ENCODE assay signal across 25 cellular contexts in the genomic region with DNA sequence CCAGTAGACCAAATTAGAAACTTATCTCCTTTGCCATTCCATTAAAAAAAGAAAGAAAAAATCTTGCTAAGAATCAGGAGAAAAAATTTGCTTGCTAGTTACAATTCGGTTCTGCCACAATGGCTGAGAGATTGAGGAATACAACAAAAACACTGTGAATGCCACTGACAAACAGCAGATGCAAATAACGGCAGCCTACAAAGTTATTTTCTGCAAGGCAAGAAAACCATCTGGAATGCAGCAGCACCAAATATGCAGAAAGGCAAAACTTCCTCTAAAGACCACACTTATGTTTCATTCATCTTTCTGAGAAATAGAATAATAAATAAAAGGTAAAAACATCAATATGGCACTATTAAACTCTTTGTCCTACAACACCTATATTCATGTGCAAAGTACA.
A peak's percentile ranks its signal among the peaks of the same experiment; 100 is the strongest.
DNase-seq lines count a peak whose midpoint lies in the region; ATAC-seq and TF ChIP-seq lines count a peak whose summit lies in the region.
"Had no signal": no experiment of that assay in that cellular context is flagged by ENCODE, and none has a peak within 500 bp of the region (broad histone marks: within the 10 kb centered on the region; RNA-seq: fewer than 3 reads in every experiment).

No MANE protein-coding gene starts in this region.

- H2BK20ac ChIP-seq in IMR-90 (ENCODE audit: low read depth, low read length): no peak overlapping the region

- H3K27ac ChIP-seq in IMR-90 (ENCODE audit: insufficient read depth, low read length) (no peak overlapping the region), smooth muscle cell (ENCODE audit: low read depth) (peak overlapping the region; percentile 66)
- H3K27ac ChIP-seq in CD8-positive, alpha-beta T cell (ENCODE audit: low read depth, low read length): no peak overlapping the region
- H3K27ac ChIP-seq: SJCRH30, tibial nerve had no signal

- no peak overlapping the region for H2BK5ac ChIP-seq in IMR-90 (ENCODE audit: low read depth, low read length, poor library complexity, severe bottlenecking)

- no peak overlapping the region for H3K4ac ChIP-seq in IMR-90 (ENCODE audit: low read depth, low read length)

- H3K9me3 Mint-ChIP-seq in CD8-positive, alpha-beta T cell: no peaks in the 10 kb centered on the region
- H3K9me3 Mint-ChIP-seq: activated naive CD8-positive, alpha-beta T cell treated with anti-CD3 and anti-CD28 coated beads, Interleukin-2, amount 10 ng/mL, durations not matched to agents 7 days and 5 days; activated T-cell treated with anti-CD3 and anti-CD28 coated beads, Interleukin-2, amount 50 U/mL, for 24 hours; stimulated activated effector memory CD8-positive, alpha-beta T cell treated with anti-CD3 and anti-CD28 coated beads, Interleukin-12 subunit alpha, Interleukin-12 subunit beta, amount 100 ng/mL, for 72 hours; T-cell had no signal

- TF ChIP-seq CTCF in IMR-90 (conservative IDR thresholded peaks at IDR 0.05; ENCODE audit: low read depth, low read length): no peak
- no peak for TF ChIP-seq CTCF in fibroblast of villous mesenchyme (IDR thresholded peaks at IDR 0.05; ENCODE audit: insufficient read depth, low read depth, low read length)
- TF ChIP-seq CTCF in smooth muscle cell (IDR thresholded peaks at IDR 0.05; ENCODE audit: borderline replicate concordance, insufficient read depth, poor library complexity, severe bottlenecking): no peak
- no peak for TF ChIP-seq CTCF in CD8-positive, alpha-beta T cell (IDR thresholded peaks at IDR 0.05)

- H2BK120ac ChIP-seq in IMR-90 (ENCODE audit: low read depth, low read length): no peak overlapping the region

- H3K36me3 ChIP-seq in IMR-90 (ENCODE audit: control insufficient read depth, insufficient read depth, low read length) (peaks cover 2% of the 10 kb centered on the region; the same call in 1 of the 2 replicates), adipocyte (ENCODE audit: control insufficient read depth, insufficient read depth, low read length, severe bottlenecking) (no peaks in the 10 kb centered on the region), smooth muscle cell (ENCODE audit: low read depth) (no peaks in the 10 kb centered on the region)
- H3K36me3 ChIP-seq in CD8-positive, alpha-beta T cell (ENCODE audit: insufficient read depth, low read length): no peaks in the 10 kb centered on the region
- H3K36me3 ChIP-seq: tibial nerve had no signal

- H2AK5ac ChIP-seq in IMR-90 (ENCODE audit: low read depth, low read length): no peak overlapping the region

- dilution Hi-C loops in IMR-90 (cut with HindIII; ENCODE audit: low sequenced_read_pairs, unreplicated experiment): no loop called here

- no peak overlapping the region for H4K8ac ChIP-seq in IMR-90 (ENCODE audit: low read depth in 2 of 2, low read length in 2 of 2)

- no TSS peak for BruUV-seq in IMR-90 (replicated peaks; lab: Mats Ljungman, UMichigan)

- H3K4me1 Mint-ChIP-seq in CD8-positive, alpha-beta T cell (ENCODE audit: low read depth): peaks cover 3% of the 10 kb centered on the region
- H3K4me1 Mint-ChIP-seq: stimulated activated effector memory CD8-positive, alpha-beta T cell treated with anti-CD3 and anti-CD28 coated beads, Interleukin-12 subunit alpha, Interleukin-12 subunit beta, amount 100 ng/mL, for 72 hours had no signal

- H3K56ac ChIP-seq in IMR-90 (ENCODE audit: extremely low read depth, insufficient read depth, low read length): no peak overlapping the region

- no peaks in the 10 kb centered on the region for H3K36me3 Mint-ChIP-seq in CD8-positive, alpha-beta T cell
- H3K36me3 Mint-ChIP-seq: activated naive CD8-positive, alpha-beta T cell treated with anti-CD3 and anti-CD28 coated beads, Interleukin-2, amount 10 ng/mL, durations not matched to agents 7 days and 5 days; CD4-positive, CD25-positive, alpha-beta regulatory T cell; IgD-negative memory B cell; stimulated activated effector memory CD8-positive, alpha-beta T cell treated with anti-CD3 and anti-CD28 coated beads, Interleukin-12 subunit alpha, Interleukin-12 subunit beta, amount 100 ng/mL, for 72 hours; T-cell had no signal

- no peak for TF ChIP-seq RAD21 in IMR-90 (IDR thresholded peaks at IDR 0.05; ENCODE audit: low read length)

- no peak overlapping the region for H4K91ac ChIP-seq in IMR-90 (ENCODE audit: insufficient read depth, low read depth, low read length)

- H3K4me3 Mint-ChIP-seq in CD8-positive, alpha-beta T cell: no peak overlapping the region
- H3K4me3 Mint-ChIP-seq: activated naive CD8-positive, alpha-beta T cell treated with anti-CD3 and anti-CD28 coated beads, Interleukin-2, amount 10 ng/mL, durations not matched to agents 7 days and 5 days; activated T-cell treated with anti-CD3 and anti-CD28 coated beads, Interleukin-2, amount 50 U/mL, for 24 hours; CD4-positive, CD25-positive, alpha-beta regulatory T cell; IgD-negative memory B cell; stimulated activated effector memory CD8-positive, alpha-beta T cell treated with anti-CD3 and anti-CD28 coated beads, Interleukin-12 subunit alpha, Interleukin-12 subunit beta, amount 100 ng/mL, for 72 hours; T-cell had no signal

- no peak overlapping the region for H2BK15ac ChIP-seq in IMR-90 (ENCODE audit: low read depth, low read length)

- WGBS in IMR-90 (ENCODE audit: extremely low coverage in 2 of 2, insufficient read length in 1 of 2), 2 experiments: no CpG with 5 or more reads among the region's 2 CpGs
- WGBS in smooth muscle cell (ENCODE audit: low lambda C conversion rate): 12% methylated on average over 2 of the region's 2 CpGs

- H3K27me3 ChIP-seq in IMR-90 (ENCODE audit: control insufficient read depth, insufficient read depth, low read length): no peaks in the 10 kb centered on the region
- no peaks in the 10 kb centered on the region for H3K27me3 ChIP-seq in adipocyte (replicated peaks; ENCODE audit: control insufficient read depth, insufficient read depth, low read length)
- no peaks in the 10 kb centered on the region for H3K27me3 ChIP-seq in smooth muscle cell (ENCODE audit: low read depth)
- no peaks in the 10 kb centered on the region for H3K27me3 ChIP-seq in CD8-positive, alpha-beta T cell (ENCODE audit: insufficient read depth, low read length)
- H3K27me3 ChIP-seq: dorsolateral prefrontal cortex, SJCRH30, tibial nerve had no signal

- H3K14ac ChIP-seq in IMR-90 (replicated peaks; ENCODE audit: low read depth, low read length): no peak overlapping the region

- no peak overlapping the region for H3K4me2 ChIP-seq in IMR-90 (ENCODE audit: low read depth, low read length)
- peak overlapping the region; percentile 33 for H3K4me2 ChIP-seq in smooth muscle cell

- H3K4me3 ChIP-seq in IMR-90 (ENCODE audit: insufficient read depth, low read depth, low read length): no peak overlapping the region
- no peak overlapping the region for H3K4me3 ChIP-seq in adipocyte (ENCODE audit: low read length)
- no peak overlapping the region for H3K4me3 ChIP-seq in fibroblast of villous mesenchyme (ENCODE audit: low read depth, low read length)
- H3K4me3 ChIP-seq in smooth muscle cell: no peak overlapping the region
- H3K4me3 ChIP-seq in CD8-positive, alpha-beta T cell (ENCODE audit: low read depth, low read length): no peak overlapping the region
- H3K4me3 ChIP-seq: dorsolateral prefrontal cortex, SJCRH30, tibial nerve had no signal

- H3K79me1 ChIP-seq in IMR-90 (ENCODE audit: low read depth in 1 of 2, low read length in 2 of 2): peaks cover 26 to 71% of the 10 kb centered on the region in 2 experiments

- H3K9ac ChIP-seq in IMR-90 (ENCODE audit: low read depth, low read length): no peak overlapping the region
- no peak overlapping the region for H3K9ac ChIP-seq in adipocyte (ENCODE audit: low read length)
- H3K9ac ChIP-seq in smooth muscle cell (ENCODE audit: low read depth): no peak overlapping the region

- no peak overlapping the region for H3K18ac ChIP-seq in IMR-90 (ENCODE audit: low read depth, low read length)

- H3K27ac Mint-ChIP-seq in CD8-positive, alpha-beta T cell: no peak overlapping the region
- H3K27ac Mint-ChIP-seq: activated naive CD8-positive, alpha-beta T cell treated with anti-CD3 and anti-CD28 coated beads, Interleukin-2, amount 10 ng/mL, durations not matched to agents 7 days and 5 days; activated T-cell treated with anti-CD3 and anti-CD28 coated beads, Interleukin-2, amount 50 U/mL, for 24 hours; stimulated activated effector memory CD8-positive, alpha-beta T cell treated with anti-CD3 and anti-CD28 coated beads, Interleukin-12 subunit alpha, Interleukin-12 subunit beta, amount 100 ng/mL, for 72 hours; T-cell had no signal

- CTCF ChIA-PET in IMR-90 (lab: Yijun Ruan, JAX): no interaction called here
- CTCF ChIA-PET in CD8-positive, alpha-beta T cell (lab: Charles Lee): interaction anchor here (0.6 kb wide), 1 partner anchor 785 kb away, joined by 4 read pairs; no protein-coding TSS in a partner anchor

- no peak overlapping the region for H2AK9ac ChIP-seq in IMR-90 (replicated peaks; ENCODE audit: low read depth, low read length, poor library complexity)

- peaks cover 41% of the 10 kb centered on the region for H3F3A ChIP-seq in smooth muscle cell (ENCODE audit: low read depth)

- DNase-seq in IMR-90 (peak; percentile 10), adipocyte (ENCODE audit: low read depth) (peak; percentile 47), fibroblast of villous mesenchyme (ENCODE audit: low read depth) (peak; percentile 49), smooth muscle cell (lab: John Stamatoyannopoulos, UW; ENCODE audit: unreplicated experiment) (no peak), amniotic stem cell (lab: John Stamatoyannopoulos, UW) (no peak), RPMI8226 (no peak)
- no peak for DNase-seq in CD8-positive, alpha-beta T cell
- DNase-seq: activated gamma-delta T cell; activated naive CD8-positive, alpha-beta T cell treated with anti-CD3 and anti-CD28 coated beads, Interleukin-2, amount 10 ng/mL, durations not matched to agents 7 days and 5 days; activated T-cell treated with anti-CD3 and anti-CD28 coated beads, Interleukin-2, amount 50 U/mL, for 24 hours; CD4-positive, CD25-positive, alpha-beta regulatory T cell; cerebellar nuclear complex; DND-41; dorsolateral prefrontal cortex; hippocampal formation; mammary epithelial cell; MV-4-11; NCI-H146; NCI-H82; SJCRH30; stimulated activated CD4-positive, alpha-beta T cell treated with anti-CD3 and anti-CD28 coated beads, Interleukin-15, amount 100 ng/mL, for 24 hours had no signal

- no peak for TF ChIP-seq POLR2A in IMR-90 (IDR thresholded peaks at IDR 0.05; ENCODE audit: low read depth, low read length)

- H4K20me1 ChIP-seq in IMR-90 (ENCODE audit: insufficient read depth, low read length) (peaks cover 59% of the 10 kb centered on the region), smooth muscle cell (ENCODE audit: low read depth) (peaks cover 96% of the 10 kb centered on the region)

- H2AFZ ChIP-seq in IMR-90 (replicated peaks; ENCODE audit: low read length, poor library complexity) (no peak overlapping the region), smooth muscle cell (ENCODE audit: low read depth) (no peak overlapping the region)

- H3K79me2 ChIP-seq in smooth muscle cell (ENCODE audit: low read depth): peaks cover 97% of the 10 kb centered on the region

- no peak overlapping the region for H3K23ac ChIP-seq in IMR-90 (ENCODE audit: low read depth, low read length)

- H3K9me3 ChIP-seq in IMR-90 (ENCODE audit: control insufficient read depth, insufficient read depth, low read length) (no peaks in the 10 kb centered on the region), adipocyte (ENCODE audit: control insufficient read depth, low read length) (no peaks in the 10 kb centered on the region), smooth muscle cell (replicated peaks; ENCODE audit: low read depth) (no peaks in the 10 kb centered on the region)
- no peaks in the 10 kb centered on the region for H3K9me3 ChIP-seq in CD8-positive, alpha-beta T cell (ENCODE audit: low read length)
- H3K9me3 ChIP-seq: SJCRH30, tibial nerve had no signal

- H3K9me1 ChIP-seq in IMR-90 (ENCODE audit: insufficient read depth, low read length): peaks cover 5% of the 10 kb centered on the region; the same call in 1 of the 2 replicates

- H3K4me1 ChIP-seq in IMR-90 (ENCODE audit: control insufficient read depth, insufficient read depth, low read length) (peaks cover 7% of the 10 kb centered on the region), adipocyte (ENCODE audit: control insufficient read depth, insufficient read depth, low read length) (peaks cover 29% of the 10 kb centered on the region), smooth muscle cell (ENCODE audit: low read depth) (peaks cover 59% of the 10 kb centered on the region)
- H3K4me1 ChIP-seq in CD8-positive, alpha-beta T cell (ENCODE audit: insufficient read depth, low read length): no peaks in the 10 kb centered on the region

- POLR2A ChIA-PET in IMR-90 (lab: Charles Lee; ENCODE audit: unreplicated experiment): no interaction called here
- POLR2A ChIA-PET in CD8-positive, alpha-beta T cell (lab: Charles Lee): interaction anchor here (0.7 kb wide), 1 partner anchor 12 kb away, joined by 3 read pairs; no protein-coding TSS in a partner anchor

- in situ Hi-C loops in IMR-90 (cut with MboI; ENCODE audit: low sequenced_read_pairs): no loop called here

- intact Hi-C loops in IMR-90 (cut with micrococcal nuclease): no loop called here
- intact Hi-C loops in CD8-positive, alpha-beta T cell (cut with DNase I, micrococcal nuclease): no loop called here

- H4K5ac ChIP-seq in IMR-90 (ENCODE audit: low read depth, low read length): no peak overlapping the region

- ATAC-seq in IMR-90 (ENCODE audit: low read depth): no peak
- ATAC-seq in CD8-positive, alpha-beta T cell: no peak
- ATAC-seq: stimulated activated effector memory CD8-positive, alpha-beta T cell treated with anti-CD3 and anti-CD28 coated beads, Interleukin-12 subunit alpha, Interleukin-12 subunit beta, amount 100 ng/mL, for 72 hours had no signal

- H3K27me3 Mint-ChIP-seq in CD8-positive, alpha-beta T cell (ENCODE audit: low read depth): peaks cover 9% of the 10 kb centered on the region

Comparison
In these comparisons a context has a peak if more than half of its experiments do, and no peak if none do; other contexts are left out.
1. DNase-seq: peak in IMR-90 (single experiment), adipocyte (single experiment) and fibroblast of villous mesenchyme (single experiment); none in smooth muscle cell (single experiment), amniotic stem cell (single experiment), RPMI8226 (single experiment) and CD8-positive, alpha-beta T cell (0 of 7).